ENCODE assay signal across 8 cellular contexts in the genomic region with DNA sequence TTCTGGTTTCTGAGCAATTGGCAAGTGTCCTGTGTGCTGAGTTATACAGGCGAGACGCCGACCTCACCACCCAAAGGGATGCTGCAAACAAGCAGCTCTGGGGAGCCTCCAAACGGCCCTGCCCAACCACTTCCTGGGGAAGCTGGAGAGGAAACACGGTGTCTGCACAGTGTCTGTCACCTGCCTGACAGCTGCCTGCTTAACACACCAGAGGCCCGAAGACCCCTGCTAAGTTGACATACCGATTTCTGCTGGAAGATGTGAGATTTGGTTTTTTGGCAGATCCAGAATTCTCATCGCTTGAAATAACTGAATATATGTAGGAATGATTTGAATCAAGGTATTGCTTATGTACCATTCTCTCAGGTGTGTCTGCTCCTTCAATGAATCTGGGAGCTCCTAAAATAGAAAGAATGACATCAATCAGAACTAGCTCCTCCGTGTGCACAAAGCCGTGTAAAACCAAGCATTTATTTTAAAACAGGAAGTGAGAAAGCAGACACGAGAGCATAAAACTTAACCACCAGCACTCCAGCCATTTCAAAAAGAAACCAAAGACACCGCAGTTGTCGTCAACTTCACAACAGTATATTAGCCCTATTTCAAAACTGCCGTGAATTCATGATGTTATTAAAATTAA. TPM values are rescaled to one million over a fixed set of nuclear protein-coding genes. Genes with fewer than 3 reads are reported as not detected.
A peak's percentile ranks its signal among the peaks of the same experiment; 100 is the strongest.
DNase-seq lines count a peak whose midpoint lies in the region; ATAC-seq and TF ChIP-seq lines count a peak whose summit lies in the region.

No MANE protein-coding gene starts in this region.

- no peaks in the 10 kb centered on the region for H3K27me3 ChIP-seq in right cardiac atrium (ENCODE audit: control insufficient read depth, insufficient read depth)

- peaks cover 8% of the 10 kb centered on the region for H3K27me3 Mint-ChIP-seq in nephron progenitor cell (ENCODE audit: low read depth, poor library complexity)

- H3K36me3 Mint-ChIP-seq in nephron progenitor cell (ENCODE audit: low read depth), result no peaks in the 10 kb centered on the region

- H3K27ac Mint-ChIP-seq in nephron progenitor cell, result no peak overlapping the region

- no peaks in the 10 kb centered on the region for H3K9me3 Mint-ChIP-seq in nephron progenitor cell

- ATAC-seq in GM18519 (IDR thresholded peaks at IDR 0.05; ENCODE audit: low FRiP score, unreplicated experiment), result peak; percentile 66
- peak; percentile 82 for ATAC-seq in HG02884 (IDR thresholded peaks at IDR 0.05; ENCODE audit: unreplicated experiment)
- peak; percentile 75 to 84 for ATAC-seq in right cardiac atrium

- no peak overlapping the region for H3K4me3 Mint-ChIP-seq in nephron progenitor cell

- H3K27ac ChIP-seq in right cardiac atrium (ENCODE audit: low read length), result no peak overlapping the region

- 27% methylated on average over 14 of the region's 14 CpGs for WGBS in right cardiac atrium

- intact Hi-C loops in right cardiac atrium (cut with DNase I), result no loop called here

- DNase-seq in OCI-M1 (lab: John Stamatoyannopoulos, UW) (peak; percentile 63), right cardiac atrium (peak; percentile 56 to 79 (median 77)), nephron progenitor cell (no peak), NCI-H1092 (lab: John Stamatoyannopoulos, UW) (no peak)
- peak; percentile 64 to 78 for DNase-seq in activated T-helper 1 cell treated with anti-CD3 and anti-CD28 coated beads, Interleukin-2, amount 50 U/mL, for 16 hours (ENCODE audit: low read depth in 1 of 2, low spot score in 1 of 2)
- DNase-seq in stimulated activated CD4-positive, alpha-beta T cell treated with anti-CD3 and anti-CD28 coated beads, TNF-alpha, amount 100 ng/mL, for 4 hours (ENCODE audit: low read depth in 3 of 3), result peak; percentile 20 to 66 (median 37)

- H3K9me3 ChIP-seq in right cardiac atrium (ENCODE audit: control insufficient read depth, low read length), result no peaks in the 10 kb centered on the region

- peaks cover 25% of the 10 kb centered on the region for H3K4me1 Mint-ChIP-seq in nephron progenitor cell

- H3K4me1 ChIP-seq in right cardiac atrium (ENCODE audit: control insufficient read depth, insufficient read depth, low read length), result no peaks in the 10 kb centered on the region

- no peak overlapping the region for H3K4me3 ChIP-seq in right cardiac atrium (ENCODE audit: low read length)

- no peak for TF ChIP-seq CTCF in nephron progenitor cell (IDR thresholded peaks at IDR 0.05)

RNA-seq across cellular contexts. Expression of gene LRRC2, which starts 27.2 kb away (rescaled TPM):
- total RNA-seq in right cardiac atrium, result 10 to 100 TPM in 3 of 4 donors, 1 to 10 TPM in 1; 8.9 to 26.0 (median 15.0) TPM
- polyA plus RNA-seq in right cardiac atrium, result 9.9 TPM

RNA-seq across cellular contexts. Expression of gene RTP3, which starts 41.1 kb away (rescaled TPM):
- total RNA-seq in right cardiac atrium, result not detected
- polyA plus RNA-seq in right cardiac atrium, result not detected

Comparison
In these comparisons a context has a peak if more than half of its experiments do, and no peak if none do; other contexts are left out.
1. DNase-seq: peak in OCI-M1 (single experiment), activated T-helper 1 cell treated with anti-CD3 and anti-CD28 coated beads, Interleukin-2, amount 50 U/mL, for 16 hours (2 of 2), right cardiac atrium (3 of 3) and stimulated activated CD4-positive, alpha-beta T cell treated with anti-CD3 and anti-CD28 coated beads, TNF-alpha, amount 100 ng/mL, for 4 hours (3 of 3); none in nephron progenitor cell (single experiment) and NCI-H1092 (single experiment).
2. Peak in every context shown above with its lines, with median percentiles within 50 percentile points of each other: ATAC-seq.